In genomic region chr4:102500371-102501175, GRCh38 we compare ENCODE assay signal across 8 cellular contexts. TPM values are rescaled to one million over a fixed set of nuclear protein-coding genes. Genes with fewer than 3 reads are reported as not detected.
DNase-seq lines count a peak whose midpoint lies in the region; ATAC-seq, FAIRE-seq and TF ChIP-seq lines count a peak whose summit lies in the region.

No MANE protein-coding gene starts in this region.

- no peak for TF ChIP-seq CTCF in CD8-positive, alpha-beta T cell (IDR thresholded peaks at IDR 0.05)
- TF ChIP-seq CTCF in glutamatergic neuron (IDR thresholded peaks at IDR 0.05; ENCODE audit: partially characterized antibody, unreplicated experiment) (no peak), omental fat pad (IDR thresholded peaks at IDR 0.05) (no peak), D721Med (IDR thresholded peaks at IDR 0.05; ENCODE audit: insufficient read depth, missing control alignments) (no peak)

- no peaks in the 10 kb centered on the region for H3K36me3 ChIP-seq in CD8-positive, alpha-beta T cell (ENCODE audit: insufficient read depth, low read length)

- no peaks in the 10 kb centered on the region for H3K27me3 Mint-ChIP-seq in CD8-positive, alpha-beta T cell (ENCODE audit: low read depth)
- no peaks in the 10 kb centered on the region for H3K27me3 Mint-ChIP-seq in activated naive CD8-positive, alpha-beta T cell treated with anti-CD3 and anti-CD28 coated beads, Interleukin-2, amount 10 ng/mL, durations not matched to agents 7 days and 5 days
- peaks cover 4% of the 10 kb centered on the region for H3K27me3 Mint-ChIP-seq in glutamatergic neuron (ENCODE audit: unreplicated experiment)

- CTCF ChIA-PET in CD8-positive, alpha-beta T cell (lab: Charles Lee), result interaction anchor here (0.7 to 2.0 kb wide), 11 partner anchors 11 to 510 kb away, joined by 3 to 6 read pairs (median 3); no protein-coding TSS in a partner anchor

- POLR2A ChIA-PET in CD8-positive, alpha-beta T cell (lab: Charles Lee), result interaction anchor here (0.8 to 3.6 kb wide), 13 partner anchors 9 to 368 kb away, joined by 3 to 22 read pairs (median 4); partner anchors contain the start of genes CISD2 and UBE2D3
- POLR2A ChIA-PET in activated naive CD8-positive, alpha-beta T cell treated with anti-CD3 and anti-CD28 coated beads, Interleukin-2, amount 10 ng/mL, durations not matched to agents 7 days and 5 days (lab: Charles Lee), result interaction anchor here (0.6 to 3.9 kb wide), 22 partner anchors 9 to 373 kb away, joined by 3 to 20 read pairs (median 4); partner anchors contain the start of genes SLC39A8 and UBE2D3

- DNase-seq in CD8-positive, alpha-beta T cell, result peak in 5 of 7 experiments; percentile 16 to 41 (median 32)
- peak; percentile 67 for DNase-seq in OCI-M1 (lab: John Stamatoyannopoulos, UW)
- DNase-seq in activated naive CD8-positive, alpha-beta T cell treated with anti-CD3 and anti-CD28 coated beads, Interleukin-2, amount 10 ng/mL, durations not matched to agents 7 days and 5 days, result no peak
- peak; percentile 49 for DNase-seq in glutamatergic neuron
- peak; percentile 54 for DNase-seq in omental fat pad (ENCODE audit: low spot score)
- DNase-seq in D721Med (ENCODE audit: insufficient read length, low spot score), result no peak

- no peaks in the 10 kb centered on the region for H3K27me3 ChIP-seq in CD8-positive, alpha-beta T cell (ENCODE audit: insufficient read depth, low read length)

- H3K27ac ChIP-seq in CD8-positive, alpha-beta T cell (ENCODE audit: low read depth, low read length), result peak overlapping the region; percentile 92

- no peaks in the 10 kb centered on the region for H3K9me3 Mint-ChIP-seq in CD8-positive, alpha-beta T cell
- peaks cover 4% of the 10 kb centered on the region for H3K9me3 Mint-ChIP-seq in activated naive CD8-positive, alpha-beta T cell treated with anti-CD3 and anti-CD28 coated beads, Interleukin-2, amount 10 ng/mL, durations not matched to agents 7 days and 5 days
- H3K9me3 Mint-ChIP-seq in glutamatergic neuron (ENCODE audit: unreplicated experiment), result peaks cover 3% of the 10 kb centered on the region

- H3K36me3 Mint-ChIP-seq in CD8-positive, alpha-beta T cell, result peaks cover 26% of the 10 kb centered on the region
- H3K36me3 Mint-ChIP-seq in activated naive CD8-positive, alpha-beta T cell treated with anti-CD3 and anti-CD28 coated beads, Interleukin-2, amount 10 ng/mL, durations not matched to agents 7 days and 5 days, result peaks cover 26% of the 10 kb centered on the region
- H3K36me3 Mint-ChIP-seq in glutamatergic neuron (ENCODE audit: unreplicated experiment), result no peaks in the 10 kb centered on the region

- peaks cover 27% of the 10 kb centered on the region for H3K4me1 Mint-ChIP-seq in CD8-positive, alpha-beta T cell (ENCODE audit: low read depth)
- peaks cover 17% of the 10 kb centered on the region for H3K4me1 Mint-ChIP-seq in activated naive CD8-positive, alpha-beta T cell treated with anti-CD3 and anti-CD28 coated beads, Interleukin-2, amount 10 ng/mL, durations not matched to agents 7 days and 5 days
- peaks cover 6% of the 10 kb centered on the region for H3K4me1 Mint-ChIP-seq in glutamatergic neuron (ENCODE audit: low read depth, unreplicated experiment)

- H3K27ac Mint-ChIP-seq in CD8-positive, alpha-beta T cell, result peak overlapping the region; percentile 93
- H3K27ac Mint-ChIP-seq in activated naive CD8-positive, alpha-beta T cell treated with anti-CD3 and anti-CD28 coated beads, Interleukin-2, amount 10 ng/mL, durations not matched to agents 7 days and 5 days, result peak overlapping the region; percentile 90
- no peak overlapping the region for H3K27ac Mint-ChIP-seq in glutamatergic neuron (ENCODE audit: unreplicated experiment)

- H3K4me3 Mint-ChIP-seq in CD8-positive, alpha-beta T cell, result peak overlapping the region; percentile 92
- H3K4me3 Mint-ChIP-seq in activated naive CD8-positive, alpha-beta T cell treated with anti-CD3 and anti-CD28 coated beads, Interleukin-2, amount 10 ng/mL, durations not matched to agents 7 days and 5 days, result peak overlapping the region; percentile 89
- H3K4me3 Mint-ChIP-seq in glutamatergic neuron (ENCODE audit: unreplicated experiment), result peak overlapping the region; percentile 67

- H3K4me1 ChIP-seq in CD8-positive, alpha-beta T cell (ENCODE audit: insufficient read depth, low read length), result peaks cover 17% of the 10 kb centered on the region

- peak overlapping the region; percentile 69 for H3K4me3 ChIP-seq in CD8-positive, alpha-beta T cell (ENCODE audit: low read depth, low read length)

- no peaks in the 10 kb centered on the region for H3K9me3 ChIP-seq in CD8-positive, alpha-beta T cell (ENCODE audit: low read length)

- peak; percentile 29 for ATAC-seq in CD8-positive, alpha-beta T cell
- ATAC-seq in GM19395 (IDR thresholded peaks at IDR 0.05; ENCODE audit: unreplicated experiment) (peak; percentile 33), HG03432 (IDR thresholded peaks at IDR 0.05; ENCODE audit: unreplicated experiment) (peak; percentile 37), omental fat pad (ENCODE audit: low FRiP score) (peak; percentile 54)
- ATAC-seq in activated naive CD8-positive, alpha-beta T cell treated with anti-CD3 and anti-CD28 coated beads, Interleukin-2, amount 10 ng/mL, durations not matched to agents 7 days and 5 days (ENCODE audit: low read depth), result peak; percentile 30

- no peak for FAIRE-seq in D721Med (lab: Jason Lieb, UNC)

- intact Hi-C loops in CD8-positive, alpha-beta T cell (cut with DNase I, micrococcal nuclease), result loop anchor here (1.0 to 10.0 kb wide), 14 partner anchors 16 to 1156 kb away; partner anchors contain the start of genes SLC9B1 (in 2 of the 2), SLC9B2 (in 2 of the 2), CENPE (in 1 of the 2) and PPP3CA (in 1 of the 2)

RNA-seq across cellular contexts. Expression of gene NFKB1, which starts 0.6 kb away (rescaled TPM):
- total RNA-seq in CD8-positive, alpha-beta T cell, result 100 to 1,000 TPM; 278 to 289 TPM
- 100 to 1,000 TPM; 129 to 130 TPM for total RNA-seq in activated naive CD8-positive, alpha-beta T cell treated with anti-CD3 and anti-CD28 coated beads, Interleukin-2, amount 10 ng/mL, durations not matched to agents 7 days and 5 days
- total RNA-seq in glutamatergic neuron (ENCODE audit: unreplicated experiment), result 3.2 TPM
- total RNA-seq in omental fat pad, result 100 to 1,000 TPM in 1 of 4 donors, 10 to 100 TPM in 3; 26.4 to 151 (median 46.6) TPM

Comparison
In these comparisons a context has a peak if more than half of its experiments do, and no peak if none do; other contexts are left out.
1. DNase-seq: peak in CD8-positive, alpha-beta T cell (5 of 7), OCI-M1 (single experiment), glutamatergic neuron (single experiment) and omental fat pad (single experiment); none in activated naive CD8-positive, alpha-beta T cell treated with anti-CD3 and anti-CD28 coated beads, Interleukin-2, amount 10 ng/mL, durations not matched to agents 7 days and 5 days (single experiment) and D721Med (single experiment).
2. Peak in every context shown above with its lines, with median percentiles within 50 percentile points of each other: ATAC-seq and H3K4me3 Mint-ChIP-seq.